Comparison of ENCODE assay signal across 8 cellular contexts in genomic region chr12:750356-751191, GRCh38. TPM values are rescaled to one million over a fixed set of nuclear protein-coding genes. Genes with fewer than 3 reads are reported as not detected.
DNase-seq lines count a peak whose midpoint lies in the region; ATAC-seq and TF ChIP-seq lines count a peak whose summit lies in the region.

No MANE protein-coding gene starts in this region.

- H3K27ac ChIP-seq in SK-N-SH (ENCODE audit: low read depth in 2 of 2, low read length in 1 of 2) (peak overlapping the region; percentile 86 to 99; a peak in 3 of 4 replicates), tibial nerve (peak overlapping the region; percentile 64 to 100 (median 98))

- peak overlapping the region; percentile 50 for H3K9ac ChIP-seq in SK-N-SH

- H3K4me3 ChIP-seq in SK-N-SH (ENCODE audit: low read depth in 2 of 2, low read length in 1 of 2), result peak overlapping the region; percentile 58 to 78
- peak overlapping the region; percentile 38 for H3K4me3 ChIP-seq in kidney epithelial cell (ENCODE audit: low read depth, low read length)
- peak overlapping the region; percentile 45 to 98 (median 94) for H3K4me3 ChIP-seq in tibial nerve

- no peak for ATAC-seq in SK-N-SH treated with all-trans-retinoic acid at 6 μM for 48 hours
- no peak for ATAC-seq in HG03039 (IDR thresholded peaks at IDR 0.05; ENCODE audit: unreplicated experiment)
- no peak for ATAC-seq in natural killer cell

- no peak for TF ChIP-seq CTCF in SK-N-SH (IDR thresholded peaks at IDR 0.05)
- no peak for TF ChIP-seq CTCF in kidney epithelial cell (IDR thresholded peaks at IDR 0.05; ENCODE audit: insufficient read depth, low read length, poor library complexity, severe bottlenecking)
- TF ChIP-seq CTCF in tibial nerve (IDR thresholded peaks at IDR 0.05), result no peak
- TF ChIP-seq CTCF in natural killer cell (IDR thresholded peaks at IDR 0.05), result no peak

- DNase-seq in SK-N-SH (peak; percentile 26), SW480 (ENCODE audit: low spot score) (peak; percentile 32), kidney epithelial cell (ENCODE audit: low read depth) (no peak), tibial nerve (ENCODE audit: low spot score in 2 of 2) (no peak), natural killer cell (no peak)
- no peak for DNase-seq in stimulated activated CD4-positive, alpha-beta T cell treated with anti-CD3 and anti-CD28 coated beads, Interleukin-1b, Interleukin-23, amount 100 ng/mL, for 48 hours

- H3K9me3 Mint-ChIP-seq in natural killer cell, result no peaks in the 10 kb centered on the region

- H3K27me3 Mint-ChIP-seq in natural killer cell (ENCODE audit: low read depth in 2 of 2), result no peaks in the 10 kb centered on the region

- 3% methylated on average over 7 of the region's 7 CpGs for WGBS in SK-N-SH (ENCODE audit: low lambda C conversion rate)
- WGBS in tibial nerve, 2 donors, result 3 to 4% methylated on average over 7 of the region's 7 CpGs

- TF ChIP-seq EP300 in SK-N-SH (IDR thresholded peaks at IDR 0.05; ENCODE audit: borderline replicate concordance in 1 of 2, low read depth in 1 of 2, low read length in 1 of 2), result no peak
- TF ChIP-seq EP300 in tibial nerve (IDR thresholded peaks at IDR 0.05), result no peak

- CTCF ChIA-PET in SK-N-SH (lab: Yijun Ruan, JAX), result interaction anchor here (0.6 to 8.1 kb wide), 39 partner anchors 9 to 904 kb away, joined by 3 to 136 read pairs (median 4); partner anchors contain the start of gene NINJ2

- TF ChIP-seq RAD21 in SK-N-SH (IDR thresholded peaks at IDR 0.05; ENCODE audit: low read length), result no peak

- no peaks in the 10 kb centered on the region for H3K36me3 Mint-ChIP-seq in natural killer cell

- peaks cover 24% of the 10 kb centered on the region for H3F3A ChIP-seq in SK-N-SH (replicated peaks; ENCODE audit: insufficient read depth)

- H3K4me3 Mint-ChIP-seq in natural killer cell, result no peak overlapping the region

- H3K27me3 ChIP-seq in SK-N-SH (ENCODE audit: insufficient read depth) (no peaks in the 10 kb centered on the region), kidney epithelial cell (ENCODE audit: control insufficient read depth, insufficient read depth, low read length) (no peaks in the 10 kb centered on the region), tibial nerve (no peaks in the 10 kb centered on the region)

- no peaks in the 10 kb centered on the region for H3K9me2 ChIP-seq in SK-N-SH

- H3K4me2 ChIP-seq in SK-N-SH, result peak overlapping the region; percentile 93

- peaks cover 26% of the 10 kb centered on the region in 2 donors for H3K4me1 Mint-ChIP-seq in natural killer cell

- H3K27ac Mint-ChIP-seq in natural killer cell, result no peak overlapping the region

- TF ChIP-seq POLR2A in tibial nerve (IDR thresholded peaks at IDR 0.05), result no peak

- peaks cover 2 to 5% of the 10 kb centered on the region in 2 experiments for H3K36me3 ChIP-seq in SK-N-SH (replicated peaks in 1 of 2; ENCODE audit: control insufficient read depth in 1 of 2, insufficient read depth in 2 of 2, low read length in 1 of 2)
- H3K36me3 ChIP-seq in kidney epithelial cell (ENCODE audit: control insufficient read depth, insufficient read depth, low read length), result no peaks in the 10 kb centered on the region
- H3K36me3 ChIP-seq in tibial nerve, result no peaks in the 10 kb centered on the region

- POLR2A ChIA-PET in SK-N-SH (lab: Yijun Ruan, JAX), result interaction anchor here (0.6 to 2.8 kb wide), 8 partner anchors 10 to 199 kb away, joined by 3 to 17 read pairs (median 6); partner anchors contain the start of gene RAD52

- H3K4me1 ChIP-seq in SK-N-SH (ENCODE audit: control insufficient read depth in 1 of 2, insufficient read depth in 2 of 2, low read depth in 1 of 2, low read length in 1 of 2), result peaks cover 3 to 12% of the 10 kb centered on the region in 2 experiments; a peak in 2 of 4 replicates
- H3K4me1 ChIP-seq in tibial nerve, result peaks cover 0 to 32% (median 5%) of the 10 kb centered on the region in 4 donors

- H3K9me3 ChIP-seq in SK-N-SH (no peaks in the 10 kb centered on the region), tibial nerve (no peaks in the 10 kb centered on the region)

- H4K20me1 ChIP-seq in SK-N-SH (ENCODE audit: insufficient read depth), result peaks cover 25% of the 10 kb centered on the region

- H3K79me2 ChIP-seq in SK-N-SH (ENCODE audit: insufficient read depth), result peaks cover 27% of the 10 kb centered on the region

- intact Hi-C loops in natural killer cell (cut with micrococcal nuclease), result loop anchor here (2.0 to 5.0 kb wide), 6 partner anchors 62 to 842 kb away; partner anchors contain the start of genes FBXL14 and RAD52

- peak overlapping the region; percentile 97 for H2AFZ ChIP-seq in SK-N-SH (ENCODE audit: low read depth)

TF ChIP-seq in SK-N-SH, 30 proteins besides CTCF, POLR2A, EP300 and RAD21:
- TF ChIP-seq RFX5 (IDR thresholded peaks at IDR 0.05; ENCODE audit: low read length) (no peak), MXI1 (IDR thresholded peaks at IDR 0.05; ENCODE audit: low read depth, low read length) (0 out of 2 replicates have a peak, but pooled peaks have one; percentile 31)
TF ChIP-seq in SK-N-SH: peak in this region for 1.

TF ChIP-seq in SK-N-SH treated with all-trans-retinoic acid at 6 μM for 48 hours, 23 proteins besides CTCF, POLR2A, EP300 and RAD21:
- TF ChIP-seq RARB (CRISPR knock-in tag; IDR thresholded peaks at IDR 0.05) (no peak), ZFP30 (CRISPR knock-in tag; IDR thresholded peaks at IDR 0.05) (no peak), CSDC2 (CRISPR knock-in tag; IDR thresholded peaks at IDR 0.05) (no peak), GLIS3 (CRISPR knock-in tag; IDR thresholded peaks at IDR 0.05) (no peak), ARNTL (CRISPR knock-in tag; IDR thresholded peaks at IDR 0.05; ENCODE audit: borderline replicate concordance, low read depth) (no peak), ZC3H10 (CRISPR knock-in tag; IDR thresholded peaks at IDR 0.05) (no peak), ZFP3 (CRISPR knock-in tag; IDR thresholded peaks at IDR 0.05) (no peak)
- TF ChIP-seq, protein P1, sequence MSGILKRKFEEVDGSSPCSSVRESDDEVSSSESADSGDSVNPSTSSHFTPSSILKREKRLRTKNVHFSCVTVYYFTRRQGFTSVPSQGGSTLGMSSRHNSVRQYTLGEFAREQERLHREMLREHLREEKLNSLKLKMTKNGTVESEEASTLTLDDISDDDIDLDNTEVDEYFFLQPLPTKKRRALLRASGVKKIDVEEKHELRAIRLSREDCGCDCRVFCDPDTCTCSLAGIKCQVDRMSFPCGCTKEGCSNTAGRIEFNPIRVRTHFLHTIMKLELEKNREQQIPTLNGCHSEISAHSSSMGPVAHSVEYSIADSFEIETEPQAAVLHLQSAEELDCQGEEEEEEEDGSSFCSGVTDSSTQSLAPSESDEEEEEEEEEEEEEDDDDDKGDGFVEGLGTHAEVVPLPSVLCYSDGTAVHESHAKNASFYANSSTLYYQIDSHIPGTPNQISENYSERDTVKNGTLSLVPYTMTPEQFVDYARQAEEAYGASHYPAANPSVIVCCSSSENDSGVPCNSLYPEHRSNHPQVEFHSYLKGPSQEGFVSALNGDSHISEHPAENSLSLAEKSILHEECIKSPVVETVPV (CRISPR knock-in tag; IDR thresholded peaks at IDR 0.05), result no peak

RNA-seq across cellular contexts. Expression of gene WNK1, which starts 1.8 kb away (rescaled TPM):
- 28.8 and 30.5 TPM in 2 replicates for polyA plus RNA-seq in SK-N-SH (2012; rRNA removed)
- polyA plus RNA-seq in SK-N-SH (2012; cell fraction: cytosol; rRNA removed), result 17.4 and 26.0 TPM in 2 replicates
- polyA plus RNA-seq in SK-N-SH (2012; cell fraction: nucleus; rRNA removed), result 43.2 and 69.2 TPM in 2 replicates
- total RNA-seq in kidney epithelial cell (57.6 and 89.6 TPM in 2 replicates), tibial nerve (100 to 1,000 TPM; 153 to 220 (median 178) TPM), natural killer cell (100 to 1,000 TPM; 177 to 203 (median 192) TPM)

Comparison
In these comparisons a context has a peak if more than half of its experiments do, and no peak if none do; other contexts are left out.
1. DNase-seq: peak in SK-N-SH (single experiment) and SW480 (single experiment); none in kidney epithelial cell (single experiment), tibial nerve (0 of 2), stimulated activated CD4-positive, alpha-beta T cell treated with anti-CD3 and anti-CD28 coated beads, Interleukin-1b, Interleukin-23, amount 100 ng/mL, for 48 hours (single experiment) and natural killer cell (single experiment).
2. H3K4me3 ChIP-seq: peak in every context shown above with its lines; median percentile 94 in tibial nerve; 68 in SK-N-SH; 38 in kidney epithelial cell.